ENCODE assay signal across 9 cellular contexts in genomic region chr1:27650527-27651175, GRCh38. TPM values are rescaled to one million over a fixed set of nuclear protein-coding genes. Genes with fewer than 3 reads are reported as not detected.
DNase-seq lines count a peak whose midpoint lies in the region; ATAC-seq and TF ChIP-seq lines count a peak whose summit lies in the region.
"Had no signal": no experiment of that assay in that cellular context is flagged by ENCODE, and none has a peak within 500 bp of the region (broad histone marks: within the 10 kb centered on the region; RNA-seq: fewer than 3 reads in every experiment).

No MANE protein-coding gene starts in this region.

- peak overlapping the region; percentile 25 for H3K9ac ChIP-seq in mesenchymal stem cell (ENCODE audit: low read length)

- no peak overlapping the region for H2BK5ac ChIP-seq in mesenchymal stem cell (ENCODE audit: low read depth, low read length, poor library complexity, severe bottlenecking)

- no peaks in the 10 kb centered on the region for H3K36me3 ChIP-seq in mesenchymal stem cell (ENCODE audit: control insufficient read depth in 1 of 2, insufficient read depth in 2 of 2, low read depth in 1 of 2, low read length in 2 of 2)
- H3K36me3 ChIP-seq: right lobe of liver had no signal

- no peak overlapping the region for H3K27ac ChIP-seq in mesenchymal stem cell (ENCODE audit: low read length, poor library complexity, severe bottlenecking)
- H3K27ac ChIP-seq: right lobe of liver had no signal

- H3K4me1 Mint-ChIP-seq in CD14-positive monocyte = peaks cover 46% of the 10 kb centered on the region

- no peak overlapping the region for H2AK5ac ChIP-seq in mesenchymal stem cell (ENCODE audit: low read length, severe bottlenecking)

- no peak overlapping the region for H3K4me3 ChIP-seq in astrocyte of the spinal cord (ENCODE audit: low read depth, low read length)
- no peak overlapping the region for H3K4me3 ChIP-seq in mesenchymal stem cell (ENCODE audit: insufficient read depth in 1 of 2, low read depth in 1 of 2, low read length in 2 of 2)
- H3K4me3 ChIP-seq: right lobe of liver had no signal

- no peak for TF ChIP-seq CTCF in CD14-positive monocyte (IDR thresholded peaks at IDR 0.05)
- TF ChIP-seq CTCF in astrocyte of the spinal cord (IDR thresholded peaks at IDR 0.05; ENCODE audit: low read depth, low read length) = no peak

- no peak for TF ChIP-seq RAD21 in Ishikawa (IDR thresholded peaks at IDR 0.05; ENCODE audit: low read depth)

- H3K27me3 Mint-ChIP-seq in CD14-positive monocyte (ENCODE audit: low read depth in 3 of 3) = peaks cover 0 to 7% (median 3%) of the 10 kb centered on the region in 3 donors

- peak overlapping the region; percentile 18 for H4K91ac ChIP-seq in mesenchymal stem cell (ENCODE audit: low read length)

- peak; percentile 52; the same call in 1 of the 2 replicates for TF ChIP-seq EP300 in Ishikawa (IDR thresholded peaks at IDR 0.05; ENCODE audit: borderline replicate concordance)

- no peak overlapping the region for H3K14ac ChIP-seq in mesenchymal stem cell (ENCODE audit: low read length in 2 of 2)

- in situ Hi-C loops in astrocyte of the spinal cord (cut with HindIII; ENCODE audit: low sequenced_read_pairs) = no loop called here

- H3K18ac ChIP-seq in mesenchymal stem cell (ENCODE audit: low read depth in 1 of 2, low read length in 2 of 2) = peak overlapping the region in 1 of 2 experiments; percentile 8

- H3K79me1 ChIP-seq in mesenchymal stem cell (replicated peaks; ENCODE audit: low read length, poor library complexity, severe bottlenecking) = no peaks in the 10 kb centered on the region

- H3K9me3 Mint-ChIP-seq in CD14-positive monocyte = no peaks in the 10 kb centered on the region

- DNase-seq in CD14-positive monocyte (ENCODE audit: low spot score) (no peak), astrocyte of the spinal cord (ENCODE audit: low read depth, low spot score) (peak; percentile 68), mesenchymal stem cell (peak; percentile 68), DMS 273 (lab: John Stamatoyannopoulos, UW; ENCODE audit: unreplicated experiment) (no peak)
- no peak for DNase-seq in activated CD8-positive, alpha-beta memory T cell treated with anti-CD3 and anti-CD28 coated beads, Interleukin-2, amount 50 U/mL, for 48 hours
- DNase-seq: right lobe of liver had no signal

- H3K36me3 Mint-ChIP-seq in CD14-positive monocyte = peaks cover 0 to 2% of the 10 kb centered on the region in 2 donors

- WGBS in mesenchymal stem cell = 35% methylated on average over 7 of the region's 7 CpGs

- H2BK15ac ChIP-seq in mesenchymal stem cell (ENCODE audit: low read depth, poor library complexity, severe bottlenecking) = no peak overlapping the region

- no peak overlapping the region for H2AFZ ChIP-seq in mesenchymal stem cell (ENCODE audit: low read depth, low read length)

- peak overlapping the region in 1 of 2 donors; percentile 59 for H3K4me3 Mint-ChIP-seq in CD14-positive monocyte

- no peak overlapping the region for H3K4me2 ChIP-seq in mesenchymal stem cell (ENCODE audit: low read length, poor library complexity, severe bottlenecking)

- H3K4ac ChIP-seq in mesenchymal stem cell (ENCODE audit: low read depth in 1 of 2, low read length in 2 of 2) = peak overlapping the region in 1 of 2 experiments; percentile 9

- no peak overlapping the region for H3K23ac ChIP-seq in mesenchymal stem cell (ENCODE audit: low read length in 2 of 2)

- peak overlapping the region; percentile 5 for H4K8ac ChIP-seq in mesenchymal stem cell (ENCODE audit: low read length)

- intact Hi-C loops in CD14-positive monocyte (cut with micrococcal nuclease) = no loop called here

- H2BK12ac ChIP-seq in mesenchymal stem cell (ENCODE audit: low read length in 2 of 2) = no peak overlapping the region

- H3K9me3 ChIP-seq in mesenchymal stem cell (ENCODE audit: control insufficient read depth, low read length) = no peaks in the 10 kb centered on the region
- H3K9me3 ChIP-seq: right lobe of liver had no signal

- H3K27me3 ChIP-seq in mesenchymal stem cell (ENCODE audit: control insufficient read depth in 1 of 2, insufficient read depth in 1 of 2, low read length in 2 of 2) = peaks cover 0 to 9% of the 10 kb centered on the region in 2 experiments
- H3K27me3 ChIP-seq: right lobe of liver had no signal

- ATAC-seq in GM18511 (IDR thresholded peaks at IDR 0.05; ENCODE audit: unreplicated experiment) (no peak), GM21447 (IDR thresholded peaks at IDR 0.05; ENCODE audit: unreplicated experiment) (no peak)

- H2BK120ac ChIP-seq in mesenchymal stem cell (ENCODE audit: low read depth, low read length) = no peak overlapping the region

- H3K4me1 ChIP-seq in mesenchymal stem cell (ENCODE audit: control insufficient read depth, insufficient read depth, low read depth, low read length) = peaks cover 5% of the 10 kb centered on the region
- H3K4me1 ChIP-seq: right lobe of liver had no signal

- peak overlapping the region; percentile 85 to 97 (median 91) for H3K27ac Mint-ChIP-seq in CD14-positive monocyte

TF ChIP-seq in Ishikawa, 13 proteins besides CTCF, POLR2A, EP300 and RAD21:
- TF ChIP-seq EGR1 (IDR thresholded peaks at IDR 0.05) (no peak), MAX (IDR thresholded peaks at IDR 0.05) (peak; percentile 96), TAF1 (IDR thresholded peaks at IDR 0.05; ENCODE audit: low read depth) (no peak), REST (IDR thresholded peaks at IDR 0.05; ENCODE audit: low read depth) (no peak), NFIC (IDR thresholded peaks at IDR 0.05) (peak; percentile 58), CEBPB (IDR thresholded peaks at IDR 0.05) (no peak; the same call in 1 of the 2 replicates), TEAD4 (IDR thresholded peaks at IDR 0.05) (peak; percentile 75), YY1 (IDR thresholded peaks at IDR 0.05; ENCODE audit: low read depth) (0 out of 2 replicates have a peak, but pooled peaks have one; percentile 15), TCF12 (IDR thresholded peaks at IDR 0.05; ENCODE audit: low read depth) (peak; percentile 49; the same call in 1 of the 2 replicates), USF1 (IDR thresholded peaks at IDR 0.05) (peak; percentile 86), CREB1 (IDR thresholded peaks at IDR 0.05; ENCODE audit: low read depth) (no peak), ZBTB7A (IDR thresholded peaks at IDR 0.05; ENCODE audit: low read depth) (no peak), FOXM1 (IDR thresholded peaks at IDR 0.05; ENCODE audit: borderline replicate concordance, low read depth) (no peak)

RNA-seq across cellular contexts. Expression of gene FGR, which starts 15.7 kb away (rescaled TPM):
- polyA plus RNA-seq in CD14-positive monocyte = 100 to 1,000 TPM; 371 to 571 TPM
- polyA plus RNA-seq in mesenchymal stem cell (2013, experiment 1 of 2) = 0.04 TPM
- 0.03 TPM for polyA plus RNA-seq in mesenchymal stem cell (2013, experiment 2 of 2)

RNA-seq across cellular contexts. Expression of gene IFI6, which starts 21.3 kb away (rescaled TPM):
- 100 to 1,000 TPM; 276 TPM for polyA plus RNA-seq in CD14-positive monocyte
- polyA plus RNA-seq in mesenchymal stem cell (2013, experiment 1 of 2) = 52.5 TPM
- 54.3 TPM for polyA plus RNA-seq in mesenchymal stem cell (2013, experiment 2 of 2)

RNA-seq across cellular contexts. Expression of gene AHDC1, which starts 46.7 kb away (rescaled TPM):
- polyA plus RNA-seq in CD14-positive monocyte = under 1 TPM; 0.16 to 0.30 TPM
- 27.0 TPM for polyA plus RNA-seq in mesenchymal stem cell (2013, experiment 1 of 2)
- polyA plus RNA-seq in mesenchymal stem cell (2013, experiment 2 of 2) = 24.1 TPM

Comparison
In these comparisons a context has a peak if more than half of its experiments do, and no peak if none do; other contexts are left out.
1. DNase-seq: peak in astrocyte of the spinal cord (single experiment) and mesenchymal stem cell (single experiment); none in CD14-positive monocyte (single experiment), DMS 273 (single experiment) and activated CD8-positive, alpha-beta memory T cell treated with anti-CD3 and anti-CD28 coated beads, Interleukin-2, amount 50 U/mL, for 48 hours (single experiment).